ENCODE assay signal across 1 cellular context in genomic region chr12:32377344-32378000, GRCh38.
TF ChIP-seq lines count a peak whose summit lies in the region.

No MANE protein-coding gene starts in this region.

TF ChIP-seq in GM23338, 12 proteins besides CTCF, POLR2A, EP300 and RAD21 (continued from another document):
- TF ChIP-seq ZNF462 (CRISPR knock-in tag; IDR thresholded peaks at IDR 0.05) = no peak
- no peak for TF ChIP-seq ZNF331 (CRISPR knock-in tag; IDR thresholded peaks at IDR 0.05; ENCODE audit: low read depth)
- TF ChIP-seq NANOG (IDR thresholded peaks at IDR 0.05; ENCODE audit: borderline replicate concordance) = no peak
- no peak for TF ChIP-seq ZNF114 (CRISPR knock-in tag; IDR thresholded peaks at IDR 0.05)
- TF ChIP-seq CREB1 (CRISPR knock-in tag; IDR thresholded peaks at IDR 0.05; ENCODE audit: low read depth) = no peak
- no peak for TF ChIP-seq EZH2 (IDR thresholded peaks at IDR 0.05; ENCODE audit: low read depth, unreplicated experiment)
- TF ChIP-seq JUNB (IDR thresholded peaks at IDR 0.05; ENCODE audit: unreplicated experiment) = no peak
- TF ChIP-seq ETS1 (IDR thresholded peaks at IDR 0.05) = no peak
- TF ChIP-seq POLR2AphosphoS5 (IDR thresholded peaks at IDR 0.05; ENCODE audit: low read depth) = no peak
- TF ChIP-seq REST (IDR thresholded peaks at IDR 0.05; ENCODE audit: unreplicated experiment) = no peak
